9 cellular contexts compared by ENCODE assay signal in the genomic region with DNA sequence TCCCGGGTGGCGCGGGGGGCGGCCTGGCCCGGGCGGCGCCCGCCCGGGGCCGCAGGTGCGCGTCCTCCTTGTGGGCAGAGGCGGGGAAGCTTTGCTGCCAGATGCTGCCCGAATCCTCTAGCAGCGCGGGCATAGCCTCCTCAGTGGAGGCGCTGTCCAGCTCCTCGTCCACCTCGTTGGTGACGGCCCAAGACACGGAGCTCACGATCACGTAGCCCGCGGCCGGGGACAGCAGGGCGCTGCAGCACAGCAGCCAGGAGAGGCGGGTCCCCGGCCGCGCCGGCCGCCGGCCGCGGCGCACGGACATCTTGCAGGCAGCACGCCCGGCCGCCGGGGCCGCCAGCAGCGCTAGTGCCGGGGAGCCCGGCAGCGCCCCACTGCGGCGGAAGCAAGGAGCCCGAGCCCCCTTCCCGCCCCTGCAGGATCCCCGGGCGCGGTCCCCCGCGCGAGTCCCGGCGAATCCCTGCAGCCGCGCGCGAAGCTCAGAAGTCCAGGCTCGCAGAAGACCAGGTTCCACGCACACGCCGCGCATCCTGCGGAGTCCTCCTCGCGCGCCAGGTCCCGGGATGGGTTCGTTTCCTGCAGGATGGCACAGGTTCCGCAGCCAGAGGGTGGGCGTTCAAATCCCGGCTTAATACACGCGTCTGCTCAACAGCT. TPM values are rescaled to one million over a fixed set of nuclear protein-coding genes. Genes with fewer than 3 reads are reported as not detected.
DNase-seq lines count a peak whose midpoint lies in the region; TF ChIP-seq lines count a peak whose summit lies in the region.
"Had no signal": no experiment of that assay in that cellular context is flagged by ENCODE, and none has a peak within 500 bp of the region (broad histone marks: within the 10 kb centered on the region; RNA-seq: fewer than 3 reads in every experiment).

A gene with protein sequence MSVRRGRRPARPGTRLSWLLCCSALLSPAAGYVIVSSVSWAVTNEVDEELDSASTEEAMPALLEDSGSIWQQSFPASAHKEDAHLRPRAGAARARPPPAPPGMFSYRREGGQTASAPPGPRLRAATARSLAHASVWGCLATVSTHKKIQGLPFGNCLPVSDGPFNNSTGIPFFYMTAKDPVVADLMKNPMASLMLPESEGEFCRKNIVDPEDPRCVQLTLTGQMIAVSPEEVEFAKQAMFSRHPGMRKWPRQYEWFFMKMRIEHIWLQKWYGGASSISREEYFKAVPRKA (minus strand): TSS at position 353 of the 657 bp plus-strand sequence. CDS start 46 bp downstream, at position 307.

- no peak within 1 kb of the TSS for H3K27ac ChIP-seq in spleen

- H3K4me3 ChIP-seq in LNCaP clone FGC (ENCODE audit: low read depth, low read length) = peak within 1 kb of the TSS; percentile 46
- peak within 1 kb of the TSS; percentile 19 to 71 (median 44) for H3K4me3 ChIP-seq in spleen

- peaks cover 5 to 24% (median 18%) of the 10 kb centered on the region in 6 donors for H3K4me1 ChIP-seq in spleen

- no peak within 1 kb of the TSS for H3K27ac Mint-ChIP-seq in Calu3 (ENCODE audit: unreplicated experiment)

- no peaks in the 10 kb centered on the region for H3K9me3 ChIP-seq in spleen

- no peaks in the 10 kb centered on the region for H3K4me1 Mint-ChIP-seq in Calu3 (ENCODE audit: low read depth, unreplicated experiment)

- TF ChIP-seq CTCF in Calu3 (IDR thresholded peaks at IDR 0.05; ENCODE audit: unreplicated experiment) (no peak), LNCaP clone FGC (IDR thresholded peaks at IDR 0.05; ENCODE audit: control insufficient read depth, extremely low read depth, insufficient read depth) (peak; percentile 51), spleen (IDR thresholded peaks at IDR 0.05 in 8 of 11, conservative IDR thresholded peaks at IDR 0.05 in 3 of 11) (peak in 6 of 11 experiments; percentile 33 to 63 (median 60))

- TF ChIP-seq POLR2A in spleen (IDR thresholded peaks at IDR 0.05) = no peak

- H3K36me3 Mint-ChIP-seq in Calu3 (ENCODE audit: insufficient read depth, unreplicated experiment) = peaks cover 16% of the 10 kb centered on the region

- H3K36me3 ChIP-seq in spleen = no peaks in the 10 kb centered on the region

- DNase-seq in Calu3 = peak; percentile 86
- peak; percentile 51 for DNase-seq in LNCaP clone FGC (ENCODE audit: low read depth)
- DNase-seq in activated CD4-positive, CD25-positive, alpha-beta regulatory T cell (lab: John Stamatoyannopoulos, UW) = peak in 3 of 4 experiments; percentile 11 to 36 (median 31)
- peak; percentile 3 for DNase-seq in cerebellar cortex (ENCODE audit: low spot score)
- DNase-seq in islet precursor cell = peak; percentile 87
- peak; percentile 87 for DNase-seq in spleen
- DNase-seq in NCI-H187 treated with DMSO at 0.1 percent for 48 hours (lab: John Stamatoyannopoulos, UW) = no peak
- no peak for DNase-seq in NCI-H1436 (lab: John Stamatoyannopoulos, UW)

- H3K9me3 Mint-ChIP-seq in Calu3 (ENCODE audit: low read depth, unreplicated experiment) = no peaks in the 10 kb centered on the region

- WGBS in spleen, 5 donors = 0 to 9% (median 1%) methylated on average over 7 to 79 of the region's 79 CpGs

- H3K27me3 ChIP-seq in spleen (replicated peaks in 1 of 7) = peaks cover 0 to 92% (median 56%) of the 10 kb centered on the region in 7 donors

- CTCF ChIA-PET in Calu3 (lab: Charles Lee) = interaction anchor here (0.5 to 3.2 kb wide), 10 partner anchors 9 to 612 kb away, joined by 3 to 16 read pairs (median 5); no protein-coding TSS in a partner anchor

- intact Hi-C loops in Calu3 (cut with micrococcal nuclease; ENCODE audit: unreplicated experiment) (loop anchor here (1.0 to 10.0 kb wide), 2 partner anchors 45 to 112 kb away; no protein-coding TSS in a partner anchor), spleen (cut with DNase I; ENCODE audit: low total_unique reads) (no loop called here)

- BruUV-seq in Calu3 (replicated peaks; lab: Mats Ljungman, UMichigan) = no TSS peak

- H3K4me3 Mint-ChIP-seq in Calu3 (ENCODE audit: low read depth, unreplicated experiment) = peak within 1 kb of the TSS; percentile 74

- peaks cover 12% of the 10 kb centered on the region for H3K27me3 Mint-ChIP-seq in Calu3 (ENCODE audit: unreplicated experiment)

RNA-seq across cellular contexts. Expression of the gene that starts here (rescaled TPM):
- total RNA-seq in Calu3 (2022) (1.3 and 2.4 TPM in 2 replicates), spleen (under 1 TPM in 1 of 7 donors, not detected in 6; 0.17 TPM)
- polyA plus RNA-seq in spleen = not detected
- total RNA-seq: activated CD8-positive, alpha-beta memory T cell treated with anti-CD3 and anti-CD28 coated beads for 36 hours had no signal

Comparison
In these comparisons a context has a peak if more than half of its experiments do, and no peak if none do; other contexts are left out.
1. Peak in DNase-seq and H3K4me3 ChIP-seq in spleen; RNA of the gene not detected or under 1 TPM.
2. DNase-seq: peak in Calu3 (single experiment), LNCaP clone FGC (single experiment), activated CD4-positive, CD25-positive, alpha-beta regulatory T cell (3 of 4), cerebellar cortex (single experiment) and islet precursor cell (single experiment); none in NCI-H187 treated with DMSO at 0.1 percent for 48 hours (single experiment) and NCI-H1436 (single experiment).